ENCODE assay signal across 11 cellular contexts in genomic region chr21:41664881-41665765, GRCh38.
A peak's percentile ranks its signal among the peaks of the same experiment; 100 is the strongest.
DNase-seq lines count a peak whose midpoint lies in the region; ATAC-seq and TF ChIP-seq lines count a peak whose summit lies in the region.
"Had no signal": no experiment of that assay in that cellular context is flagged by ENCODE, and none has a peak within 500 bp of the region (broad histone marks: within the 10 kb centered on the region; RNA-seq: fewer than 3 reads in every experiment).

No MANE protein-coding gene starts in this region.

- DNase-seq in MV-4-11 (lab: John Stamatoyannopoulos, UW): peak; percentile 24
- no peak for DNase-seq in esophagus squamous epithelium (lab: John Stamatoyannopoulos, UW)
- peak; percentile 60 for DNase-seq in mesenteric fat pad (ENCODE audit: low spot score)
- no peak for DNase-seq in type B pancreatic cell (ENCODE audit: extremely low spot score, unreplicated experiment)
- DNase-seq in NCI-H1930 (lab: John Stamatoyannopoulos, UW): no peak
- DNase-seq in esophagus muscularis mucosa (ENCODE audit: extremely low spot score): no peak
- DNase-seq: AML-193, MM.1S, naive B cell had no signal

- H2AFZ ChIP-seq in ACC112 (ENCODE audit: low read length, unreplicated experiment): peak overlapping the region; percentile 71

- no peak overlapping the region for H3K27ac Mint-ChIP-seq in type B pancreatic cell
- H3K27ac Mint-ChIP-seq: naive B cell had no signal

- no peak overlapping the region for H3K4me3 Mint-ChIP-seq in type B pancreatic cell
- H3K4me3 Mint-ChIP-seq: naive B cell had no signal

- H3K27me3 ChIP-seq in ACC112 (ENCODE audit: insufficient read depth, low read length) (no peaks in the 10 kb centered on the region), esophagus squamous epithelium (no peaks in the 10 kb centered on the region), esophagus muscularis mucosa (peaks cover 0 to 60% (median 0%) of the 10 kb centered on the region in 4 donors)

- H3K9me3 ChIP-seq in esophagus squamous epithelium (no peaks in the 10 kb centered on the region), esophagus muscularis mucosa (no peaks in the 10 kb centered on the region)

- TF ChIP-seq POLR2A in esophagus squamous epithelium (IDR thresholded peaks at IDR 0.05) (no peak), esophagus muscularis mucosa (IDR thresholded peaks at IDR 0.05; ENCODE audit: low read depth) (no peak)

- no peaks in the 10 kb centered on the region for H3K36me3 Mint-ChIP-seq in type B pancreatic cell
- H3K36me3 Mint-ChIP-seq: naive B cell had no signal

- TF ChIP-seq CTCF in esophagus squamous epithelium (IDR thresholded peaks at IDR 0.05): no peak
- TF ChIP-seq CTCF in type B pancreatic cell (conservative IDR thresholded peaks at IDR 0.05): no peak
- no peak for TF ChIP-seq CTCF in esophagus muscularis mucosa (IDR thresholded peaks at IDR 0.05)

- intact Hi-C loops in esophagus squamous epithelium (cut with DNase I) (no loop called here), esophagus muscularis mucosa (cut with DNase I) (no loop called here)

- no peak for TF ChIP-seq EP300 in esophagus muscularis mucosa (IDR thresholded peaks at IDR 0.05)

- peak overlapping the region; percentile 10; the same call in 1 of the 2 replicates for H3K4me3 ChIP-seq in ACC112 (ENCODE audit: low read depth, low read length)
- H3K4me3 ChIP-seq in esophagus squamous epithelium: peak overlapping the region in 3 of 4 donors; percentile 7 to 39 (median 12)
- H3K4me3 ChIP-seq in esophagus muscularis mucosa: peak overlapping the region in 1 of 4 donors; percentile 2

- peaks cover 31% of the 10 kb centered on the region for H3K4me1 ChIP-seq in ACC112 (ENCODE audit: control insufficient read depth, insufficient read depth, low read length, unreplicated experiment)
- peaks cover 37 to 76% (median 41%) of the 10 kb centered on the region in 3 donors for H3K4me1 ChIP-seq in esophagus squamous epithelium
- peaks cover 0 to 11% (median 9%) of the 10 kb centered on the region in 4 donors for H3K4me1 ChIP-seq in esophagus muscularis mucosa

- 17 to 45% methylated on average over 7 to 15 of the region's 32 CpGs for WGBS in esophagus squamous epithelium, 2 donors
- WGBS in esophagus muscularis mucosa: 57% methylated on average over 31 of the region's 32 CpGs

- H3K27ac ChIP-seq in ACC112 (ENCODE audit: low read depth, low read length): peak overlapping the region; percentile 80
- peak overlapping the region; percentile 81 to 88 (median 83) for H3K27ac ChIP-seq in esophagus squamous epithelium
- no peak overlapping the region for H3K27ac ChIP-seq in esophagus muscularis mucosa (replicated peaks in 1 of 4)

- peaks cover 11% of the 10 kb centered on the region for H3K4me1 Mint-ChIP-seq in type B pancreatic cell (ENCODE audit: unreplicated experiment)
- H3K4me1 Mint-ChIP-seq: naive B cell had no signal

- H3K79me2 ChIP-seq in ACC112 (ENCODE audit: control insufficient read depth, insufficient read depth, low read length, unreplicated experiment): no peaks in the 10 kb centered on the region

- H3K36me3 ChIP-seq in ACC112 (ENCODE audit: insufficient read depth, low read length) (no peaks in the 10 kb centered on the region), esophagus squamous epithelium (no peaks in the 10 kb centered on the region), esophagus muscularis mucosa (no peaks in the 10 kb centered on the region)

- H3K27me3 Mint-ChIP-seq in type B pancreatic cell: no peaks in the 10 kb centered on the region

- no peaks in the 10 kb centered on the region for H3K9me3 Mint-ChIP-seq in type B pancreatic cell
- H3K9me3 Mint-ChIP-seq: naive B cell had no signal

- no peak for ATAC-seq in HG03342 (IDR thresholded peaks at IDR 0.05; ENCODE audit: unreplicated experiment)

Comparison
In these comparisons a context has a peak if more than half of its experiments do, and no peak if none do; other contexts are left out.
1. H3K27ac ChIP-seq: peak in ACC112 (single experiment) and esophagus squamous epithelium (4 of 4); none in esophagus muscularis mucosa (0 of 4).
2. DNase-seq: peak in MV-4-11 (single experiment) and mesenteric fat pad (single experiment); none in esophagus squamous epithelium (single experiment), type B pancreatic cell (single experiment), NCI-H1930 (0 of 2) and esophagus muscularis mucosa (single experiment).